ENCODE assay signal across 6 cellular contexts in the genomic region with DNA sequence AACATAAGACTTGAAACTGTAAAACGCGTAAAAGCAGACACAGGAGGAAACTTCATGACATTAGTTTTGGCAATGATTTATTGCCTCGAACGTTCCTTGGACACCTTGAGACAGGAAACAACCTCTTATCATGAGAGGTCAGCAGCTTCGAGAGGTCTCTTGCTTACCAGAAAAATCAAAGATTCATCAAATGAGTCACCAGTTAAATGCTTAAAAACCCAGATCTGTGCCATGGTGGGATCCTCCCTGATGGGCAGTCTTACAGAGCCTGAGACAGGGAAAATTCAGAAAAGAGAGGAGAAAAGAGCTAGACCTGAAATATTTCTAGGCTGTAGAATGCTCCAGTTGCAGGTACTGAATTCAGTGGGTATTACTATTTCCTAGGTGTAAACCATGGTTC.
"Had no signal": no experiment of that assay in that cellular context is flagged by ENCODE, and none has a peak within 500 bp of the region (broad histone marks: within the 10 kb centered on the region; RNA-seq: fewer than 3 reads in every experiment).

No MANE protein-coding gene starts in this region.

- H3K4me3 Mint-ChIP-seq: GM23338, H9, IgD-negative memory B cell had no signal

- DNase-seq: H9, HCEC 1CT had no signal

- H3K36me3 Mint-ChIP-seq: IgD-negative memory B cell had no signal

- H3K4me1 Mint-ChIP-seq: GM23338, IgD-negative memory B cell had no signal

- H3K27ac ChIP-seq: HL-60 had no signal

- ATAC-seq: GM23338, HepG2 had no signal

- H3K4me3 ChIP-seq: GM23338 had no signal

- H3K27ac Mint-ChIP-seq: GM23338, H9, IgD-negative memory B cell had no signal

- H3K27me3 Mint-ChIP-seq: IgD-negative memory B cell had no signal
